Comparison of ENCODE assay signal across 17 cellular contexts in genomic region chrX:120066169-120066568, GRCh38. TPM values are rescaled to one million over a fixed set of nuclear protein-coding genes. Genes with fewer than 3 reads are reported as not detected.
"Had no signal": no experiment of that assay in that cellular context is flagged by ENCODE, and none has a peak within 500 bp of the region (broad histone marks: within the 10 kb centered on the region; RNA-seq: fewer than 3 reads in every experiment).

No MANE protein-coding gene starts in this region.

RNA-seq across cellular contexts. Expression of gene RHOXF2B, which starts 11.3 kb away (rescaled TPM):
- total RNA-seq: activated CD4-positive, alpha-beta memory T cell treated with anti-CD3 and anti-CD28 coated beads for 36 hours; activated CD4-positive, alpha-beta T cell treated with anti-CD3 and anti-CD28 coated beads for 36 hours; activated CD8-positive, alpha-beta memory T cell treated with anti-CD3 and anti-CD28 coated beads for 36 hours; activated CD8-positive, alpha-beta T cell treated with anti-CD3 and anti-CD28 coated beads for 36 hours; activated naive CD4-positive, alpha-beta T cell treated with anti-CD3 and anti-CD28 coated beads for 36 hours; activated naive CD4-positive, alpha-beta T cell treated with anti-CD3 and anti-CD28 coated beads, Interleukin-2, amount 50 U/mL, for 72 hours; activated naive CD8-positive, alpha-beta T cell treated with anti-CD3 and anti-CD28 coated beads for 36 hours; activated T-cell treated with anti-CD3 and anti-CD28 coated beads, Interleukin-2, amount 50 U/mL, for 72 hours; activated T-helper 1 cell treated with anti-CD3 and anti-CD28 coated beads, Interleukin-12 subunit alpha, Interleukin-12 subunit beta, Interleukin-2, Interleukin-4 antibody, amounts not matched to agents 30 ng/mL and 10 ng/mL and 1 ng/mL, durations not matched to agents 14 hours and 24 hours and 36 hours; activated T-helper 17 cell treated with anti-CD3 and anti-CD28 coated beads, Interleukin-2, amount 50 U/mL, for 72 hours; adrenal gland; aorta; astrocyte; body of pancreas; breast epithelium; cardiac muscle cell had no signal
- polyA plus RNA-seq: adrenal gland, aorta, cardiac muscle cell had no signal

RNA-seq across cellular contexts. Expression of gene RHOXF1, which starts 49.5 kb away (rescaled TPM):
- total RNA-seq: activated CD4-positive, alpha-beta memory T cell treated with anti-CD3 and anti-CD28 coated beads for 36 hours; activated CD4-positive, alpha-beta T cell treated with anti-CD3 and anti-CD28 coated beads for 36 hours; activated CD8-positive, alpha-beta memory T cell treated with anti-CD3 and anti-CD28 coated beads for 36 hours; activated CD8-positive, alpha-beta T cell treated with anti-CD3 and anti-CD28 coated beads for 36 hours; activated naive CD4-positive, alpha-beta T cell treated with anti-CD3 and anti-CD28 coated beads for 36 hours; activated naive CD8-positive, alpha-beta T cell treated with anti-CD3 and anti-CD28 coated beads for 36 hours; activated T-cell treated with anti-CD3 and anti-CD28 coated beads, Interleukin-2, amount 50 U/mL, for 4 hours; activated T-helper 1 cell treated with anti-CD3 and anti-CD28 coated beads, Interleukin-12 subunit alpha, Interleukin-12 subunit beta, Interleukin-2, Interleukin-4 antibody, amounts not matched to agents 30 ng/mL and 10 ng/mL and 1 ng/mL, durations not matched to agents 14 hours and 24 hours and 36 hours; astrocyte; body of pancreas had no signal
